Comparison of ENCODE assay signal across 8 cellular contexts in the genomic region with DNA sequence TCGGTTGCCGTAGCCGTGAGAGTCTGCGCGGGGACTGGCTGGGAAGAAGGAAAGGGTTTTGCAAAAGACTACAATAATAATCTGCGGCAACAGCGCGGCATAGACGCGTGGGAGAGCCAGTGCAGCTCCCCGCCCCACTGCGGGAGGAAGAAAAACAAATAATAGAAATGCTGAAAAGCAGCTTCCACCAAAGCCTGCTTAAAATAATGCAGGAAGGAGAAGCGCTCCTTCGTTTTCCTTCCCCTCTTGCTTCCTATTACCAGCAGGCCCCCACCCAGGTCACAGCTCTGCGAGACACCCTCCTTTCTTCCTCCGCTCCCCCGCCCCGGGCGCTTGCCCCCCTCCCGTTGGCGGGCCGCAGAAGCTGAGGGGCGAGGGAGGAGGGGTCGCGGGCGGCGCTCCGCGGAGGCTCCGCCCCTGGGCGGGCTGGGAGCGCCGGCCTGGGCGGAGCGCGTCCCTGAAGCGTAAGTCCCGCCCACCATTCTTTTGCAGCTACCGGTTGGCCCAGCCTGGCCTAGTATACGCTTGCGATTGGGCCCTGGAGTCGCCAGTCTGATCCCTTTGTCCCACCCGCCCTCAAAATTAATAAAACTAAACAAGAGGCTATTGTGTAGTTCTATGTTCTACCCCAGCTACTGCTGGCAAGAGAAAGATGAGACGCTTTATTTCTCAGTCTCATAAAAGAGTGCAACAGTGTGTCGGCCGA. TPM values are rescaled to one million over a fixed set of nuclear protein-coding genes. Genes with fewer than 3 reads are reported as not detected.
A peak's percentile ranks its signal among the peaks of the same experiment; 100 is the strongest.
DNase-seq lines count a peak whose midpoint lies in the region; ATAC-seq, FAIRE-seq and TF ChIP-seq lines count a peak whose summit lies in the region.

No MANE protein-coding gene starts in this region.

- H3K9me3 Mint-ChIP-seq in chondrocyte (ENCODE audit: low read depth), result peaks cover 3% of the 10 kb centered on the region

- H3K4me1 ChIP-seq in A549, result no peaks in the 10 kb centered on the region

- no peak for TF ChIP-seq CTCF in A549 (IDR thresholded peaks at IDR 0.05)
- TF ChIP-seq CTCF in chondrocyte (IDR thresholded peaks at IDR 0.05), result no peak

- CTCF ChIA-PET in A549 (lab: Yijun Ruan, JAX), result interaction anchor here (1.1 kb wide), 1 partner anchor 1122 kb away, joined by 3 read pairs; no protein-coding TSS in a partner anchor

- no peak for TF ChIP-seq EP300 in A549 (IDR thresholded peaks at IDR 0.05)

- H3K4me3 Mint-ChIP-seq in chondrocyte (ENCODE audit: unreplicated experiment), result peak overlapping the region; percentile 88

- H3K9me3 ChIP-seq in A549, result 0 out of 3 replicates have a peak, but pooled peaks cover 9% of the 10 kb centered on the region

- POLR2A ChIA-PET in A549 (lab: Yijun Ruan, JAX), result no interaction called here

- no peak for FAIRE-seq in A549 (lab: Jason Lieb, UNC)

- peak overlapping the region; percentile 98 for H3K4me2 ChIP-seq in A549

- DNase-seq in A549 (ENCODE audit: low read depth in 1 of 2, low spot score in 1 of 2) (peak; percentile 74 to 81), NCI-H2171 treated with DMSO at 0.1 percent for 48 hours (lab: John Stamatoyannopoulos, UW) (peak; percentile 82), chondrocyte (ENCODE audit: low spot score) (no peak), kidney tubule cell (ENCODE audit: low spot score) (peak; percentile 85)
- DNase-seq in activated CD4-positive, CD25-positive, alpha-beta regulatory T cell treated with anti-CD3 and anti-CD28 coated beads, Interleukin-2, amount 50 U/mL, for 72 hours, result peak; percentile 72
- peak; percentile 32 to 43 for DNase-seq in stimulated activated CD4-positive, alpha-beta T cell treated with anti-CD3 and anti-CD28 coated beads, Interleukin-1b, Interleukin-23, amount 100 ng/mL, for 1 hour (ENCODE audit: low read depth in 2 of 2)

- H3K4me3 ChIP-seq in A549, result peak overlapping the region; percentile 91

- no peaks in the 10 kb centered on the region for H3K27me3 Mint-ChIP-seq in chondrocyte (ENCODE audit: low read depth)

- TF ChIP-seq POLR2A in A549 (IDR thresholded peaks at IDR 0.05; ENCODE audit: low read length), result no peak

- TF ChIP-seq RAD21 in A549 (conservative IDR thresholded peaks at IDR 0.05 in 1 of 2, IDR thresholded peaks at IDR 0.05 in 1 of 2), result no peak

- 2% methylated on average over 20 of the region's 46 CpGs for WGBS in A549 (ENCODE audit: missing lambda C conversion rate)

- peaks cover 16% of the 10 kb centered on the region for H3K4me1 Mint-ChIP-seq in chondrocyte (ENCODE audit: low read depth)

- no peaks in the 10 kb centered on the region for H3K36me3 Mint-ChIP-seq in chondrocyte (ENCODE audit: low read depth)

- ATAC-seq in A549 (peak; percentile 97 to 100), GM18867 (IDR thresholded peaks at IDR 0.05; ENCODE audit: unreplicated experiment) (peak; percentile 92), HG03108 (IDR thresholded peaks at IDR 0.05; ENCODE audit: unreplicated experiment) (peak; percentile 94)

- peak overlapping the region; percentile 88 for H3K27ac Mint-ChIP-seq in chondrocyte (ENCODE audit: unreplicated experiment)

- peak overlapping the region in 1 of 2 experiments; percentile 57; a peak in 3 of 6 replicates for H3K27ac ChIP-seq in A549

TF ChIP-seq in A549, 52 proteins besides CTCF, POLR2A, EP300 and RAD21:
- TF ChIP-seq PHF8 (IDR thresholded peaks at IDR 0.05; ENCODE audit: borderline replicate concordance, low read depth), result peak; percentile 23; the same call in 1 of the 2 replicates
- no peak for TF ChIP-seq CHD2 (IDR thresholded peaks at IDR 0.05; ENCODE audit: low read length, partially characterized antibody)

RNA-seq across cellular contexts. Expression of gene AMOT, which starts 0.6 kb away (rescaled TPM):
- 0.03 and 0.07 TPM in 2 replicates for polyA plus RNA-seq in A549 (2011; rRNA removed)
- not detected in 2 replicates for polyA plus RNA-seq in A549 (2012; cell fraction: cytosol; rRNA removed)
- 0.02 and 0.04 TPM in 2 replicates for polyA plus RNA-seq in A549 (2012; cell fraction: nucleus; rRNA removed)
- 0.03 to 0.07 TPM (median 0.05 TPM) in 3 replicates for polyA plus RNA-seq in A549 (2017; fragmentation: RNase III; extraction: RNeasy Plus Mini Kit Qiagen cat#74134 plus additional on column Dnase treatment)
- 0.10 and 0.17 TPM in 2 replicates for polyA minus RNA-seq in A549 (2011; rRNA and poly(A)+ RNA removed)
- total RNA-seq in chondrocyte, result 7.1 to 9.5 TPM (median 7.9 TPM) in 3 replicates
